In genomic region chr2:32862269-32863055, GRCh38 we compare ENCODE assay signal across 24 cellular contexts.
DNase-seq lines count a peak whose midpoint lies in the region; ATAC-seq, FAIRE-seq and TF ChIP-seq lines count a peak whose summit lies in the region.
"Had no signal": no experiment of that assay in that cellular context is flagged by ENCODE, and none has a peak within 500 bp of the region (broad histone marks: within the 10 kb centered on the region; RNA-seq: fewer than 3 reads in every experiment).

No MANE protein-coding gene starts in this region.

- no peak overlapping the region for H3K23ac ChIP-seq in H9 (ENCODE audit: insufficient read length, low read depth, low read length)

- H3K14ac ChIP-seq in H9 (ENCODE audit: insufficient read depth, low read length): no peak overlapping the region

- no peak overlapping the region for H2BK15ac ChIP-seq in H9 (ENCODE audit: low read depth, low read length)

- H2AFZ ChIP-seq in H9 (ENCODE audit: low read length): no peak overlapping the region

- H3K4me1 Mint-ChIP-seq in natural killer cell treated with Interleukin-12 subunit alpha and Interleukin-12 subunit beta and Interleukin-15 and Interleukin-18, amount 100 ng/mL, for 72 hours (ENCODE audit: low read depth in 2 of 2): peaks cover 36 to 44% of the 10 kb centered on the region in 2 donors
- peaks cover 0 to 3% (median 0%) of the 10 kb centered on the region in 3 donors for H3K4me1 Mint-ChIP-seq in CD8-positive, alpha-beta memory T cell
- H3K4me1 Mint-ChIP-seq in H9: peaks cover 0 to 8% of the 10 kb centered on the region in 2 experiments; a peak in 2 of 4 replicates

- no peak overlapping the region for H4K5ac ChIP-seq in H9 (ENCODE audit: insufficient read length, low read depth, low read length)

- no peaks in the 10 kb centered on the region for H3K36me3 Mint-ChIP-seq in natural killer cell treated with Interleukin-12 subunit alpha and Interleukin-12 subunit beta and Interleukin-15 and Interleukin-18, amount 100 ng/mL, for 72 hours
- no peaks in the 10 kb centered on the region for H3K36me3 Mint-ChIP-seq in CD8-positive, alpha-beta memory T cell
- H3K36me3 Mint-ChIP-seq in H9 (ENCODE audit: insufficient read depth in 1 of 3, low read depth in 3 of 3): no peaks in the 10 kb centered on the region
- H3K36me3 Mint-ChIP-seq: activated CD8-positive, alpha-beta memory T cell treated with anti-CD3 and anti-CD28 coated beads, Interleukin-2, amount 10 ng/mL, durations not matched to agents 7 days and 5 days; CD14-positive monocyte had no signal

- H3K4ac ChIP-seq in H9 (ENCODE audit: low read depth, low read length): no peak overlapping the region

- H3K23me2 ChIP-seq in H9 (ENCODE audit: insufficient read length, low read depth, low read length, poor library complexity, severe bottlenecking): no peaks in the 10 kb centered on the region

- H3K79me1 ChIP-seq in H9 (ENCODE audit: insufficient read depth, low read depth, low read length, poor library complexity, severe bottlenecking): no peaks in the 10 kb centered on the region

- no peak overlapping the region for H3K18ac ChIP-seq in H9 (ENCODE audit: insufficient read length, low read depth, low read length)

- ATAC-seq in natural killer cell treated with Interleukin-12 subunit alpha and Interleukin-12 subunit beta and Interleukin-15 and Interleukin-18, amount 100 ng/mL, for 72 hours: peak; percentile 81 to 89
- ATAC-seq: activated CD8-positive, alpha-beta memory T cell treated with anti-CD3 and anti-CD28 coated beads, Interleukin-2, amount 10 ng/mL, durations not matched to agents 7 days and 5 days; esophagus mucosa; foreskin keratinocyte; heart right ventricle; left colon had no signal

- H3T11ph ChIP-seq in H9 (ENCODE audit: low read length): no peak overlapping the region

- CTCF ChIA-PET in CD8-positive, alpha-beta memory T cell (lab: Charles Lee): no interaction called here

- H3K27ac Mint-ChIP-seq in natural killer cell treated with Interleukin-12 subunit alpha and Interleukin-12 subunit beta and Interleukin-15 and Interleukin-18, amount 100 ng/mL, for 72 hours: peak overlapping the region; percentile 63 to 84
- H3K27ac Mint-ChIP-seq in CD8-positive, alpha-beta memory T cell: peak overlapping the region in 2 of 8 donors; percentile 7 to 38
- H3K27ac Mint-ChIP-seq in H9: no peak overlapping the region
- H3K27ac Mint-ChIP-seq: activated CD8-positive, alpha-beta memory T cell treated with anti-CD3 and anti-CD28 coated beads, Interleukin-2, amount 10 ng/mL, durations not matched to agents 7 days and 5 days; HFFc6 had no signal

- H3K27ac ChIP-seq in CD8-positive, alpha-beta memory T cell (ENCODE audit: low read depth, low read length): no peak overlapping the region
- H3K27ac ChIP-seq in H9 (ENCODE audit: insufficient read length, low read depth, low read length): no peak overlapping the region
- H3K27ac ChIP-seq: foreskin keratinocyte, heart right ventricle, thoracic aorta, vagina had no signal

- no peaks in the 10 kb centered on the region for H3K4me1 ChIP-seq in CD8-positive, alpha-beta memory T cell (ENCODE audit: insufficient read depth, low read length)
- no peaks in the 10 kb centered on the region for H3K4me1 ChIP-seq in H9 (ENCODE audit: insufficient read depth, low read length)
- H3K4me1 ChIP-seq: foreskin keratinocyte had no signal

- no peak overlapping the region for H3K56ac ChIP-seq in H9 (ENCODE audit: insufficient read length, low read depth, low read length)

- H3K79me2 ChIP-seq in H9 (ENCODE audit: insufficient read depth, low read length): no peaks in the 10 kb centered on the region

- no peak overlapping the region for H2BK12ac ChIP-seq in H9 (ENCODE audit: insufficient read length, low read depth, low read length)

- peaks cover 0 to 5% of the 10 kb centered on the region in 2 donors for H3K27me3 Mint-ChIP-seq in natural killer cell treated with Interleukin-12 subunit alpha and Interleukin-12 subunit beta and Interleukin-15 and Interleukin-18, amount 100 ng/mL, for 72 hours
- H3K27me3 Mint-ChIP-seq in CD8-positive, alpha-beta memory T cell: peaks cover 1 to 3% of the 10 kb centered on the region in 2 donors
- H3K27me3 Mint-ChIP-seq in H9 (ENCODE audit: low read depth): no peaks in the 10 kb centered on the region

- no peak overlapping the region for H2BK5ac ChIP-seq in H9 (ENCODE audit: insufficient read length, low read length)

- WGBS in H9 (ENCODE audit: extremely low coverage, insufficient read length, low lambda C conversion rate): no CpG with 5 or more reads among the region's 4 CpGs

- no peak overlapping the region for H2BK20ac ChIP-seq in H9 (ENCODE audit: low read depth, low read length, poor library complexity, severe bottlenecking)

- peak; percentile 17 for DNase-seq in ELR (ENCODE audit: low read depth)
- DNase-seq in NOMO-1 treated with DMSO at 0.1 percent for 48 hours (lab: John Stamatoyannopoulos, UW; ENCODE audit: unreplicated experiment): peak; percentile 54
- peak; percentile 73 for DNase-seq in bronchial epithelial cell (ENCODE audit: low read depth)
- no peak for DNase-seq in natural killer cell treated with Interleukin-12 subunit alpha and Interleukin-12 subunit beta and Interleukin-15 and Interleukin-18, amount 100 ng/mL, for 72 hours (ENCODE audit: low spot score)
- no peak for DNase-seq in CD8-positive, alpha-beta memory T cell
- DNase-seq in NCI-H446 treated with DMSO at 0.1 percent for 48 hours (lab: John Stamatoyannopoulos, UW): no peak
- no peak for DNase-seq in H9
- DNase-seq: activated CD8-positive, alpha-beta memory T cell treated with anti-CD3 and anti-CD28 coated beads, Interleukin-2, amount 10 ng/mL, durations not matched to agents 7 days and 5 days; effector CD8-positive, alpha-beta T cell; foreskin keratinocyte; heart right ventricle; HFFc6; left colon; mesenchymal stem cell; NCI-H1436; NCI-H446; retina; small intestine; T-helper 1 cell had no signal

- no peak overlapping the region for H2BK120ac ChIP-seq in H9 (ENCODE audit: low read depth, low read length, poor library complexity, severe bottlenecking)

- no peak overlapping the region for H3K4me3 ChIP-seq in bronchial epithelial cell (ENCODE audit: low read depth, low read length)
- no peak overlapping the region for H3K4me3 ChIP-seq in CD8-positive, alpha-beta memory T cell (ENCODE audit: low read length)
- H3K4me3 ChIP-seq: heart right ventricle, thoracic aorta, vagina had no signal

- no peaks in the 10 kb centered on the region for H3K27me3 ChIP-seq in bronchial epithelial cell (ENCODE audit: control insufficient read depth, insufficient read depth, low read length)
- H3K27me3 ChIP-seq in CD8-positive, alpha-beta memory T cell (ENCODE audit: insufficient read depth, low read length, poor library complexity, severe bottlenecking): no peaks in the 10 kb centered on the region
- no peaks in the 10 kb centered on the region for H3K27me3 ChIP-seq in H9 (ENCODE audit: insufficient read depth, low read length)
- H3K27me3 ChIP-seq: heart right ventricle, vagina had no signal

- no peaks in the 10 kb centered on the region for H3K9me3 Mint-ChIP-seq in natural killer cell treated with Interleukin-12 subunit alpha and Interleukin-12 subunit beta and Interleukin-15 and Interleukin-18, amount 100 ng/mL, for 72 hours
- H3K9me3 Mint-ChIP-seq in CD8-positive, alpha-beta memory T cell: no peaks in the 10 kb centered on the region
- H3K9me3 Mint-ChIP-seq in H9: peaks cover 2 to 3% of the 10 kb centered on the region in 2 experiments; a peak in 3 of 5 replicates
- H3K9me3 Mint-ChIP-seq: activated T-helper 1 cell treated with anti-CD3 and anti-CD28 coated beads, Interleukin-12 subunit alpha, Interleukin-12 subunit beta, Interleukin-2, Interleukin-4 antibody, amounts not matched to agents 30 ng/mL and 10 ng/mL and 1 ng/mL, durations not matched to agents 14 hours and 24 hours and 36 hours; HFFc6 had no signal

- no peak overlapping the region for H4K91ac ChIP-seq in H9 (ENCODE audit: insufficient read length, low read depth, low read length)

- H3K4me3 Mint-ChIP-seq in natural killer cell treated with Interleukin-12 subunit alpha and Interleukin-12 subunit beta and Interleukin-15 and Interleukin-18, amount 100 ng/mL, for 72 hours: peak overlapping the region; percentile 61
- no peak overlapping the region for H3K4me3 Mint-ChIP-seq in CD8-positive, alpha-beta memory T cell
- H3K4me3 Mint-ChIP-seq in H9: no peak overlapping the region
- H3K4me3 Mint-ChIP-seq: activated CD8-positive, alpha-beta memory T cell treated with anti-CD3 and anti-CD28 coated beads, Interleukin-2, amount 10 ng/mL, durations not matched to agents 7 days and 5 days; activated T-helper 1 cell treated with anti-CD3 and anti-CD28 coated beads, Interleukin-12 subunit alpha, Interleukin-12 subunit beta, Interleukin-2, Interleukin-4 antibody, amounts not matched to agents 30 ng/mL and 10 ng/mL and 1 ng/mL, durations not matched to agents 14 hours and 24 hours and 36 hours; CD14-positive monocyte had no signal

- no peak for TF ChIP-seq CTCF in bronchial epithelial cell (IDR thresholded peaks at IDR 0.05; ENCODE audit: insufficient read depth, low read length, severe bottlenecking)
- TF ChIP-seq CTCF in H9 (conservative IDR thresholded peaks at IDR 0.05): no peak

- no peak for FAIRE-seq in bronchial epithelial cell (lab: Jason Lieb, UNC)
- FAIRE-seq: small intestine had no signal

- H4K20me1 ChIP-seq in H9 (ENCODE audit: control insufficient read depth, insufficient read depth, insufficient read length): no peaks in the 10 kb centered on the region

- no peak overlapping the region for H2AK5ac ChIP-seq in H9 (ENCODE audit: insufficient read length, low read length)

- H4K8ac ChIP-seq in H9 (replicated peaks; ENCODE audit: insufficient read length, low read depth, low read length): no peak overlapping the region

- POLR2A ChIA-PET in CD8-positive, alpha-beta memory T cell (lab: Charles Lee): no interaction called here

- no peak overlapping the region for H3K9ac ChIP-seq in H9 (ENCODE audit: extremely low read depth, insufficient read length, low read length)

- H3K4me2 ChIP-seq in H9 (ENCODE audit: insufficient read depth, insufficient read length, low read length): no peak overlapping the region

- no peaks in the 10 kb centered on the region for H3K9me3 ChIP-seq in CD8-positive, alpha-beta memory T cell (ENCODE audit: low read length)
- no peaks in the 10 kb centered on the region for H3K9me3 ChIP-seq in H9 (ENCODE audit: control insufficient read depth, low read depth, low read length)
- H3K9me3 ChIP-seq: heart right ventricle, thoracic aorta, vagina had no signal

- H3K36me3 ChIP-seq in bronchial epithelial cell (ENCODE audit: control insufficient read depth, insufficient read depth, low read length): no peaks in the 10 kb centered on the region
- H3K36me3 ChIP-seq in CD8-positive, alpha-beta memory T cell (ENCODE audit: insufficient read depth, low read length): no peaks in the 10 kb centered on the region
- H3K36me3 ChIP-seq: heart right ventricle, thoracic aorta, vagina had no signal

Comparison
In these comparisons a context has a peak if more than half of its experiments do, and no peak if none do; other contexts are left out.
1. DNase-seq: peak in ELR (single experiment), NOMO-1 treated with DMSO at 0.1 percent for 48 hours (single experiment) and bronchial epithelial cell (single experiment); none in natural killer cell treated with Interleukin-12 subunit alpha and Interleukin-12 subunit beta and Interleukin-15 and Interleukin-18, amount 100 ng/mL, for 72 hours (single experiment), CD8-positive, alpha-beta memory T cell (0 of 5), NCI-H446 treated with DMSO at 0.1 percent for 48 hours (single experiment) and H9 (single experiment).
2. H3K27ac Mint-ChIP-seq: peak in natural killer cell treated with Interleukin-12 subunit alpha and Interleukin-12 subunit beta and Interleukin-15 and Interleukin-18, amount 100 ng/mL, for 72 hours (2 of 2); none in H9 (0 of 3).